Comparison of ENCODE assay signal across 8 cellular contexts in genomic region chr1:162357681-162358266, GRCh38. TPM values are rescaled to one million over a fixed set of nuclear protein-coding genes. Genes with fewer than 3 reads are reported as not detected.
A peak's percentile ranks its signal among the peaks of the same experiment; 100 is the strongest.
DNase-seq lines count a peak whose midpoint lies in the region; ATAC-seq, FAIRE-seq and TF ChIP-seq lines count a peak whose summit lies in the region.

No MANE protein-coding gene starts in this region.

- intact Hi-C loops in A673 (cut with micrococcal nuclease; ENCODE audit: unreplicated experiment): no loop called here

- H3K4me3 ChIP-seq in A673 (ENCODE audit: low read depth, low read length, poor library complexity, severe bottlenecking): no peak overlapping the region
- H3K4me3 ChIP-seq in OCI-LY3 (ENCODE audit: low read length): no peak overlapping the region
- H3K4me3 ChIP-seq in smooth muscle cell: no peak overlapping the region

- H3K36me3 ChIP-seq in A673 (ENCODE audit: insufficient read depth, low read length, poor library complexity, severe bottlenecking) (peaks cover 19% of the 10 kb centered on the region), OCI-LY3 (replicated peaks; ENCODE audit: low read depth, low read length) (no peaks in the 10 kb centered on the region), smooth muscle cell (ENCODE audit: low read depth) (no peaks in the 10 kb centered on the region)

- 48% methylated on average over 5 of the region's 5 CpGs for WGBS in smooth muscle cell (ENCODE audit: low lambda C conversion rate)

- H3K4me2 ChIP-seq in OCI-LY3 (ENCODE audit: low read length) (no peak overlapping the region), smooth muscle cell (no peak overlapping the region)

- H4K20me1 ChIP-seq in OCI-LY3 (ENCODE audit: insufficient read depth, low read length) (peaks cover 26% of the 10 kb centered on the region), smooth muscle cell (ENCODE audit: low read depth) (no peaks in the 10 kb centered on the region)

- peaks cover 31% of the 10 kb centered on the region for H3K4me1 ChIP-seq in A673 (ENCODE audit: insufficient read depth, low read length, poor library complexity, severe bottlenecking)
- H3K4me1 ChIP-seq in OCI-LY3 (ENCODE audit: low read length): peaks cover 12% of the 10 kb centered on the region
- no peaks in the 10 kb centered on the region for H3K4me1 ChIP-seq in smooth muscle cell (ENCODE audit: low read depth)

- ATAC-seq in esophagus mucosa (peak; percentile 69), GM18907 (IDR thresholded peaks at IDR 0.05; ENCODE audit: unreplicated experiment) (no peak), GM21717 (IDR thresholded peaks at IDR 0.05; ENCODE audit: unreplicated experiment) (no peak)

- no peak for FAIRE-seq in GM19239 (lab: Jason Lieb, UNC)

- H3K27ac ChIP-seq in A673 (ENCODE audit: low read depth, low read length, poor library complexity, severe bottlenecking) (peak overlapping the region; percentile 56), OCI-LY3 (ENCODE audit: low read length) (no peak overlapping the region), smooth muscle cell (ENCODE audit: low read depth) (no peak overlapping the region)

- H3K9me3 ChIP-seq in A673 (ENCODE audit: low read depth, low read length, poor library complexity, severe bottlenecking): no peaks in the 10 kb centered on the region
- H3K9me3 ChIP-seq in OCI-LY3 (ENCODE audit: insufficient read depth, low read length): no peaks in the 10 kb centered on the region
- H3K9me3 ChIP-seq in smooth muscle cell (replicated peaks; ENCODE audit: low read depth): no peaks in the 10 kb centered on the region

- DNase-seq in A673 (ENCODE audit: low spot score) (peak; percentile 86), GM19239 (ENCODE audit: insufficient read length, low spot score) (peak; percentile 26), smooth muscle cell (lab: John Stamatoyannopoulos, UW; ENCODE audit: unreplicated experiment) (no peak)
- DNase-seq in stimulated activated CD8-positive, alpha-beta memory T cell treated with anti-CD3 and anti-CD28 coated beads, Interleukin-4, amount 100 ng/mL, for 48 hours: no peak

- POLR2A ChIA-PET in A673 (lab: Charles Lee; ENCODE audit: low non-redundant PET): no interaction called here

- CTCF ChIA-PET in A673 (lab: Charles Lee): interaction anchor here (0.5 to 1.0 kb wide), 4 partner anchors 15 to 302 kb away, joined by 3 to 12 read pairs (median 3); no protein-coding TSS in a partner anchor

- BruUV-seq in A673 (replicated peaks; lab: Mats Ljungman, UMichigan): no TSS peak

- no peaks in the 10 kb centered on the region for H3K27me3 ChIP-seq in A673 (replicated peaks; ENCODE audit: insufficient read depth, low read depth, low read length, poor library complexity)
- H3K27me3 ChIP-seq in OCI-LY3 (ENCODE audit: low read depth, low read length): peaks cover 90% of the 10 kb centered on the region
- H3K27me3 ChIP-seq in smooth muscle cell (ENCODE audit: low read depth): no peaks in the 10 kb centered on the region

- TF ChIP-seq CTCF in A673 (conservative IDR thresholded peaks at IDR 0.05; ENCODE audit: low read depth, low read length): peak; percentile 91
- TF ChIP-seq CTCF in OCI-LY3 (IDR thresholded peaks at IDR 0.05; ENCODE audit: low read depth, low read length): peak; percentile 79
- peak; percentile 59 for TF ChIP-seq CTCF in smooth muscle cell (IDR thresholded peaks at IDR 0.05; ENCODE audit: borderline replicate concordance, insufficient read depth, poor library complexity, severe bottlenecking)

- H3F3A ChIP-seq in smooth muscle cell (ENCODE audit: low read depth): no peaks in the 10 kb centered on the region

- H3K9ac ChIP-seq in OCI-LY3 (ENCODE audit: low read length): no peak overlapping the region
- no peak overlapping the region for H3K9ac ChIP-seq in smooth muscle cell (ENCODE audit: low read depth)

- H3K79me2 ChIP-seq in OCI-LY3 (ENCODE audit: low read length) (no peaks in the 10 kb centered on the region), smooth muscle cell (ENCODE audit: low read depth) (no peaks in the 10 kb centered on the region)

- H2AFZ ChIP-seq in OCI-LY3 (ENCODE audit: low read depth, low read length): no peak overlapping the region
- H2AFZ ChIP-seq in smooth muscle cell (ENCODE audit: low read depth): no peak overlapping the region

RNA-seq across cellular contexts. Expression of gene SPATA46, which starts 18.9 kb away (rescaled TPM):
- total RNA-seq in A673 (2021) (not detected in 2 replicates), esophagus mucosa (not detected), smooth muscle cell (not detected in 2 replicates)
- polyA plus RNA-seq in smooth muscle cell: not detected in 2 replicates

RNA-seq across cellular contexts. Expression of gene C1orf226, which starts 23.8 kb away (rescaled TPM):
- total RNA-seq in A673 (2021): 27.9 and 34.3 TPM in 2 replicates
- total RNA-seq in esophagus mucosa: 4.8 TPM
- 0.18 and 1.2 TPM in 2 replicates for total RNA-seq in smooth muscle cell
- 0.25 and 0.39 TPM in 2 replicates for polyA plus RNA-seq in smooth muscle cell

RNA-seq across cellular contexts. Expression of gene SH2D1B, which starts 54.2 kb away (rescaled TPM):
- total RNA-seq in A673 (2021) (0.11 and 0.34 TPM in 2 replicates), esophagus mucosa (3.4 TPM), smooth muscle cell (not detected in 2 replicates)
- not detected in 2 replicates for polyA plus RNA-seq in smooth muscle cell

Comparison
In these comparisons a context has a peak if more than half of its experiments do, and no peak if none do; other contexts are left out.
1. DNase-seq: peak in A673 (single experiment) and GM19239 (single experiment); none in smooth muscle cell (single experiment) and stimulated activated CD8-positive, alpha-beta memory T cell treated with anti-CD3 and anti-CD28 coated beads, Interleukin-4, amount 100 ng/mL, for 48 hours (single experiment).
2. Peak in every context shown above with its lines, with median percentiles within 50 percentile points of each other: CTCF ChIP-seq.